Comparison of ENCODE assay signal across 20 cellular contexts in genomic region chr18:35528749-35529274, GRCh38. TPM values are rescaled to one million over a fixed set of nuclear protein-coding genes. Genes with fewer than 3 reads are reported as not detected.
DNase-seq lines count a peak whose midpoint lies in the region; ATAC-seq, FAIRE-seq and TF ChIP-seq lines count a peak whose summit lies in the region.
"Had no signal": no experiment of that assay in that cellular context is flagged by ENCODE, and none has a peak within 500 bp of the region (broad histone marks: within the 10 kb centered on the region; RNA-seq: fewer than 3 reads in every experiment).

No MANE protein-coding gene starts in this region.

- H3K9me3 ChIP-seq in K562 (replicated peaks; ENCODE audit: control insufficient read depth, insufficient read depth, low read depth, low read length) (no peaks in the 10 kb centered on the region), neural progenitor cell (ENCODE audit: low read depth) (no peaks in the 10 kb centered on the region)
- H3K9me3 ChIP-seq: HAP-1 had no signal

- no peak overlapping the region; the same call in 1 of the 2 replicates for H3K4me2 ChIP-seq in K562 (ENCODE audit: insufficient read depth, low read length)
- no peak overlapping the region for H3K4me2 ChIP-seq in neural progenitor cell

- WGBS in K562 (ENCODE audit: insufficient coverage, low coverage, missing lambda C conversion rate): 9% methylated on average over 4 of the region's 4 CpGs

- no TSS peak for BruUV-seq in K562 (replicated peaks; lab: Mats Ljungman, UMichigan)

- peak; percentile 70 for FAIRE-seq in K562 (lab: Jason Lieb, UNC)
- FAIRE-seq: GM12892, GM18507, HepG2 had no signal

- H3K27ac ChIP-seq in K562 (ENCODE audit: extremely low read depth, low read depth, low read length) (no peak overlapping the region), neural progenitor cell (no peak overlapping the region)
- H3K27ac ChIP-seq: C4-2B had no signal

- ATAC-seq in K562: peak; percentile 64
- no peak for ATAC-seq in HG03342 (IDR thresholded peaks at IDR 0.05; ENCODE audit: unreplicated experiment)
- ATAC-seq: HepG2 had no signal

- no peak for TF ChIP-seq EP300 in K562 (IDR thresholded peaks at IDR 0.05; ENCODE audit: low read length)

- H3K36me3 ChIP-seq in K562 (ENCODE audit: control insufficient read depth, insufficient read depth, low read length) (no peaks in the 10 kb centered on the region), neural progenitor cell (no peaks in the 10 kb centered on the region)
- H3K36me3 ChIP-seq: HAP-1 had no signal

- no peak overlapping the region for H3K4me3 Mint-ChIP-seq in neural progenitor cell
- H3K4me3 Mint-ChIP-seq: CD4-positive, alpha-beta T cell; IgD-negative memory B cell had no signal

- peaks cover 3 to 6% of the 10 kb centered on the region in 2 experiments; a peak in 3 of 5 replicates for H3K4me1 ChIP-seq in K562 (replicated peaks in 1 of 2; ENCODE audit: control insufficient read depth in 2 of 2, insufficient read depth in 2 of 2, low read length in 2 of 2)
- H3K4me1 ChIP-seq in neural progenitor cell: peaks cover 9% of the 10 kb centered on the region
- H3K4me1 ChIP-seq: HAP-1 had no signal

- H3K9ac ChIP-seq in K562 (ENCODE audit: insufficient read depth in 1 of 2, low read depth in 2 of 2, low read length in 2 of 2): no peak overlapping the region
- H3K9ac ChIP-seq in neural progenitor cell: no peak overlapping the region

- H4K20me1 ChIP-seq in K562 (replicated peaks; ENCODE audit: control insufficient read depth, insufficient read depth, low read length) (no peaks in the 10 kb centered on the region), neural progenitor cell (ENCODE audit: low read depth) (no peaks in the 10 kb centered on the region)

- TF ChIP-seq RAD21 in K562 (CRISPR knock-in tag; conservative IDR thresholded peaks at IDR 0.05 in 1 of 2, IDR thresholded peaks at IDR 0.05 in 1 of 2): no peak

- peaks cover 26% of the 10 kb centered on the region for H3K9me3 Mint-ChIP-seq in neural progenitor cell

- H3K27me3 Mint-ChIP-seq in neural progenitor cell (ENCODE audit: insufficient read depth, low read depth): peaks cover 2% of the 10 kb centered on the region

- H3K27ac Mint-ChIP-seq in neural progenitor cell: no peak overlapping the region
- H3K27ac Mint-ChIP-seq: CD4-positive, alpha-beta T cell; IgD-negative memory B cell had no signal

- no peak overlapping the region for H3K4me3 ChIP-seq in K562
- no peak overlapping the region for H3K4me3 ChIP-seq in neural progenitor cell
- H3K4me3 ChIP-seq: HAP-1 had no signal

- no peaks in the 10 kb centered on the region for H3K9me1 ChIP-seq in K562 (ENCODE audit: control insufficient read depth, insufficient read depth, low read length)

- intact Hi-C loops in K562 (cut with micrococcal nuclease): no loop called here

- in situ Hi-C loops in SK-MEL-5 (cut with HindIII; ENCODE audit: low pct_unique_long_range_greater_than_20kb, low sequenced_read_pairs) (no loop called here), K562 (cut with MboI) (loop anchor here (10.0 kb wide), 1 partner anchor 1936 kb away; no protein-coding TSS in a partner anchor)

- H3K4me1 Mint-ChIP-seq in neural progenitor cell: peaks cover 29% of the 10 kb centered on the region

- CTCF ChIA-PET in K562 (lab: Yijun Ruan, JAX; ENCODE audit: low intra/inter-chr PET ratio): no interaction called here

- no peak for TF ChIP-seq POLR2A in K562 (conservative IDR thresholded peaks at IDR 0.05)

- H3F3A ChIP-seq in neural progenitor cell (ENCODE audit: low read depth): no peaks in the 10 kb centered on the region

- H3K36me3 Mint-ChIP-seq in neural progenitor cell: no peaks in the 10 kb centered on the region

- H3K79me2 ChIP-seq in K562 (ENCODE audit: control insufficient read depth, insufficient read depth, low read length) (no peaks in the 10 kb centered on the region), neural progenitor cell (ENCODE audit: low read depth) (no peaks in the 10 kb centered on the region)

- POLR2A ChIA-PET in K562 (lab: Yijun Ruan, JAX): interaction anchor here (0.6 to 0.7 kb wide), 2 partner anchors 8 to 46 kb away, joined by 3 read pairs; no protein-coding TSS in a partner anchor

- H3K27me3 ChIP-seq in K562 (ENCODE audit: control insufficient read depth in 2 of 2, insufficient read depth in 2 of 2, low read length in 2 of 2) (no peaks in the 10 kb centered on the region; a peak in 1 of 5 replicates), neural progenitor cell (no peaks in the 10 kb centered on the region)

- H2AFZ ChIP-seq in K562 (ENCODE audit: low read depth, low read length) (peak overlapping the region; percentile 51; the same call in 1 of the 2 replicates), neural progenitor cell (replicated peaks) (peak overlapping the region; percentile 36)

- DNase-seq in SK-MEL-5 (ENCODE audit: low read depth, low spot score): peak; percentile 56
- peak in 1 of 4 experiments; percentile 38 for DNase-seq in K562 (ENCODE audit: extremely low read depth in 1 of 4, low spot score in 3 of 4)
- DNase-seq in foreskin melanocyte: peak; percentile 30
- DNase-seq in neural progenitor cell (ENCODE audit: low spot score): no peak
- no peak for DNase-seq in NCI-H345 (lab: John Stamatoyannopoulos, UW)
- no peak for DNase-seq in NCI-H1694 (lab: John Stamatoyannopoulos, UW)
- DNase-seq: ACHN; AML-193; CD4-positive, alpha-beta T cell; DMS153; DMS79; GDM1; KG1 had no signal

- TF ChIP-seq CTCF in K562 (IDR thresholded peaks at IDR 0.05 in 2 of 3, conservative IDR thresholded peaks at IDR 0.05 in 1 of 3; ENCODE audit: insufficient read depth in 2 of 3, low read depth in 1 of 3, low read length in 3 of 3): no peak
- TF ChIP-seq CTCF in neural progenitor cell (IDR thresholded peaks at IDR 0.05): no peak

TF ChIP-seq in K562, 482 proteins besides CTCF, POLR2A, EP300 and RAD21 (continues in another document):
- TF ChIP-seq RAD51 (IDR thresholded peaks at IDR 0.05; ENCODE audit: borderline replicate concordance, low read depth) (0 out of 2 replicates have a peak, but pooled peaks have one; percentile 11), NFE2 (IDR thresholded peaks at IDR 0.05; ENCODE audit: low read depth) (peak; percentile 11; the same call in 1 of the 2 replicates), MEIS2 (IDR thresholded peaks at IDR 0.05; ENCODE audit: partially characterized antibody) (peak; percentile 56)

RNA-seq across cellular contexts. Expression of gene INO80C, which starts 31.1 kb away (rescaled TPM):
- total RNA-seq in SK-MEL-5 (2014; rRNA removed; shearing (Covaris generic)): 1.8 and 2.2 TPM in 2 replicates
- polyA plus RNA-seq in SK-MEL-5 (2015; cell fraction: cytosol; rRNA removed): 7.8 and 9.1 TPM in 2 replicates
- polyA plus RNA-seq in SK-MEL-5 (2015; cell fraction: nucleus; rRNA removed): 22.1 and 32.0 TPM in 2 replicates
- 9.7 and 20.7 TPM in 2 replicates for total RNA-seq in K562 (2011; cell fraction: chromatin; rRNA removed; ENCODE audit: low replicate concordance)
- 18.0 and 20.5 TPM in 2 replicates for total RNA-seq in K562 (2011; cell fraction: nucleolus; rRNA removed)
- 18.2 and 19.3 TPM in 2 replicates for total RNA-seq in K562 (2011; cell fraction: nucleoplasm; rRNA removed)
- 14.3 and 19.8 TPM in 2 replicates for total RNA-seq in K562 (2014; rRNA removed)
- total RNA-seq in K562 (2014; rRNA removed; fragmentation: Illumina TruSeq; extraction: Trizol): 21.4 and 21.6 TPM in 2 replicates
- 18.8 and 19.2 TPM in 2 replicates for total RNA-seq in K562 (2015; rRNA removed; fragmentation: Illumina TruSeq; extraction: Trizol)
- total RNA-seq in K562 (2021): 42.1 and 46.6 TPM in 2 replicates
- polyA plus RNA-seq in K562 (2011; rRNA removed): 33.6 and 34.8 TPM in 2 replicates
- 27.0 and 27.2 TPM in 2 replicates for polyA plus RNA-seq in K562 (2011; cell fraction: cytosol; rRNA removed)
- polyA plus RNA-seq in K562 (2011; cell fraction: nucleus; rRNA removed): 22.8 and 24.3 TPM in 2 replicates
- polyA plus RNA-seq in K562 (2012): 25.2 and 34.8 TPM in 2 replicates
- polyA plus RNA-seq in K562 (2014; fragmentation: Illumina TruSeq; extraction: Trizol): 46.6 and 49.8 TPM in 2 replicates
- polyA plus RNA-seq in K562 (2014; fragmentation: Nextera tagmentation; extraction: Ambion mirVana): 10 to 100 TPM; 51.3 to 53.3 TPM
- 35.3 and 52.2 TPM in 2 replicates for polyA plus RNA-seq in K562 (2014; rRNA removed)
- polyA minus RNA-seq in K562 (2011; rRNA and poly(A)+ RNA removed): 13.7 and 16.1 TPM in 2 replicates
- polyA minus RNA-seq in K562 (2011; cell fraction: cytosol; rRNA and poly(A)+ RNA removed): 7.3 and 9.1 TPM in 2 replicates
- 10.4 and 14.7 TPM in 2 replicates for polyA minus RNA-seq in K562 (2011; cell fraction: nucleus; rRNA and poly(A)+ RNA removed)
- 12.6 and 13.2 TPM in 2 replicates for total RNA-seq in neural progenitor cell (ENCODE audit: low replicate concordance)

RNA-seq across cellular contexts. Expression of gene GALNT1, which starts 52.7 kb away (rescaled TPM):
- total RNA-seq in SK-MEL-5 (2014; rRNA removed; shearing (Covaris generic)): 68.8 and 73.2 TPM in 2 replicates
- polyA plus RNA-seq in SK-MEL-5 (2015; cell fraction: cytosol; rRNA removed): 32.5 and 47.4 TPM in 2 replicates
- 11.1 and 25.1 TPM in 2 replicates for polyA plus RNA-seq in SK-MEL-5 (2015; cell fraction: nucleus; rRNA removed)
- 11.9 and 27.4 TPM in 2 replicates for total RNA-seq in K562 (2011; cell fraction: chromatin; rRNA removed; ENCODE audit: low replicate concordance)
- 9.7 and 13.2 TPM in 2 replicates for total RNA-seq in K562 (2011; cell fraction: nucleolus; rRNA removed)
- total RNA-seq in K562 (2011; cell fraction: nucleoplasm; rRNA removed): 30.3 and 39.2 TPM in 2 replicates
- total RNA-seq in K562 (2014; rRNA removed) (23.4 and 26.3 TPM in 2 replicates), K562 (2014; rRNA removed; fragmentation: Illumina TruSeq; extraction: Trizol) (54.1 and 64.5 TPM in 2 replicates), K562 (2015; rRNA removed; fragmentation: Illumina TruSeq; extraction: Trizol) (44.8 and 48.8 TPM in 2 replicates), K562 (2021) (49.6 and 53.0 TPM in 2 replicates), neural progenitor cell (ENCODE audit: low replicate concordance) (72.0 and 113 TPM in 2 replicates)
- polyA plus RNA-seq in K562 (2011; rRNA removed) (36.6 and 42.8 TPM in 2 replicates), K562 (2014; fragmentation: Illumina TruSeq; extraction: Trizol) (35.4 and 40.2 TPM in 2 replicates), K562 (2014; fragmentation: Nextera tagmentation; extraction: Ambion mirVana) (10 to 100 TPM; 14.4 to 16.0 TPM), K562 (2014; rRNA removed) (20.5 and 22.4 TPM in 2 replicates)
- 5.4 and 19.0 TPM in 2 replicates for polyA plus RNA-seq in K562 (2011; cell fraction: cytosol; rRNA removed)
- 3.5 and 10.8 TPM in 2 replicates for polyA plus RNA-seq in K562 (2011; cell fraction: nucleus; rRNA removed)
- polyA plus RNA-seq in K562 (2012): 24.7 and 29.4 TPM in 2 replicates
- polyA minus RNA-seq in K562 (2011; rRNA and poly(A)+ RNA removed): 67.7 and 99.4 TPM in 2 replicates
- 22.2 and 26.7 TPM in 2 replicates for polyA minus RNA-seq in K562 (2011; cell fraction: cytosol; rRNA and poly(A)+ RNA removed)
- 9.6 and 21.9 TPM in 2 replicates for polyA minus RNA-seq in K562 (2011; cell fraction: nucleus; rRNA and poly(A)+ RNA removed)

Comparison
In these comparisons a context has a peak if more than half of its experiments do, and no peak if none do; other contexts are left out.
1. DNase-seq: peak in SK-MEL-5 (single experiment) and foreskin melanocyte (single experiment); none in neural progenitor cell (single experiment), NCI-H345 (single experiment) and NCI-H1694 (single experiment).